Comparison of ENCODE assay signal across 27 cellular contexts in the genomic region with DNA sequence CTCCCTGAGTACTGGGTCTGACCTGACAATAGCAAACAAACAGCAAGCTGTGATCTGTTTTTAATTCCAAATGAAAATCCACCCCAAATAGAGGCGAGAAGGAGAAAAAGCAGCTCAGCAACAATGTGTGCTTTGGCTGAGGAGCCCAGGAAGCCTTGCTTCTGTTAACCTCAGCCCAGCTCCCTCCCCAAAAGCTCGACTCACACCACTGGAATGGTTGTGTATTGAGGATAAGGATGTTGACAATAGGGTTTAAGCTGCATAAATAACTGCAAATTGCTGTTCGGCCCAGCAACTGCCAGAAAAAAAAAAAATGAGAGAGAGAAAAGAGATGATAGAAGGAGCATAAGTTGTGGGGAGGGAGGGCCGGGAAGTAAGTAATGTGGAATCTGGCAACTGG.
DNase-seq lines count a peak whose midpoint lies in the region; ATAC-seq and TF ChIP-seq lines count a peak whose summit lies in the region.
"Had no signal": no experiment of that assay in that cellular context is flagged by ENCODE, and none has a peak within 500 bp of the region (broad histone marks: within the 10 kb centered on the region; RNA-seq: fewer than 3 reads in every experiment).

No MANE protein-coding gene starts in this region.

- no peaks in the 10 kb centered on the region for H3K4me1 Mint-ChIP-seq in activated CD8-positive, alpha-beta T cell treated with anti-CD3 and anti-CD28 coated beads for 36 hours (ENCODE audit: low read depth)
- H3K4me1 Mint-ChIP-seq: activated CD4-positive, alpha-beta T cell treated with anti-CD3 and anti-CD28 coated beads for 36 hours; stimulated activated effector memory CD8-positive, alpha-beta T cell treated with anti-CD3 and anti-CD28 coated beads, Interleukin-12 subunit alpha, Interleukin-12 subunit beta, amount 100 ng/mL, for 72 hours had no signal

- no peak for TF ChIP-seq CTCF in osteoblast (IDR thresholded peaks at IDR 0.05; ENCODE audit: extremely low read depth, low read depth, low read length)
- TF ChIP-seq CTCF in activated CD8-positive, alpha-beta T cell treated with anti-CD3 and anti-CD28 coated beads for 36 hours (IDR thresholded peaks at IDR 0.05): no peak

- no peaks in the 10 kb centered on the region for H3K27me3 Mint-ChIP-seq in activated CD8-positive, alpha-beta T cell treated with anti-CD3 and anti-CD28 coated beads for 36 hours
- H3K27me3 Mint-ChIP-seq: activated CD4-positive, alpha-beta T cell treated with anti-CD3 and anti-CD28 coated beads for 36 hours had no signal

- no peak overlapping the region for H3K4me3 ChIP-seq in osteoblast (ENCODE audit: insufficient read depth, low read length)
- H3K4me3 ChIP-seq: body of pancreas, dorsolateral prefrontal cortex, heart left ventricle, right lobe of liver, upper lobe of left lung had no signal

- no peaks in the 10 kb centered on the region for H3K36me3 ChIP-seq in osteoblast (ENCODE audit: insufficient read depth, low read length)
- H3K36me3 ChIP-seq: heart left ventricle, right lobe of liver, upper lobe of left lung had no signal

- H3K36me3 Mint-ChIP-seq in activated CD8-positive, alpha-beta T cell treated with anti-CD3 and anti-CD28 coated beads for 36 hours (ENCODE audit: low read depth): no peaks in the 10 kb centered on the region
- H3K36me3 Mint-ChIP-seq: stimulated activated effector memory CD8-positive, alpha-beta T cell treated with anti-CD3 and anti-CD28 coated beads, Interleukin-12 subunit alpha, Interleukin-12 subunit beta, amount 100 ng/mL, for 72 hours had no signal

- H3K4me3 Mint-ChIP-seq in activated CD8-positive, alpha-beta T cell treated with anti-CD3 and anti-CD28 coated beads for 36 hours: no peak overlapping the region
- H3K4me3 Mint-ChIP-seq: activated CD4-positive, alpha-beta T cell treated with anti-CD3 and anti-CD28 coated beads for 36 hours; stimulated activated effector memory CD8-positive, alpha-beta T cell treated with anti-CD3 and anti-CD28 coated beads, Interleukin-12 subunit alpha, Interleukin-12 subunit beta, amount 100 ng/mL, for 72 hours had no signal

- no peak overlapping the region for H3K4me2 ChIP-seq in osteoblast (ENCODE audit: insufficient read depth, low read length)

- no peaks in the 10 kb centered on the region for H3K79me2 ChIP-seq in osteoblast (ENCODE audit: insufficient read depth, low read length)

- no peak for ATAC-seq in HG02884 (IDR thresholded peaks at IDR 0.05; ENCODE audit: unreplicated experiment)
- no peak for ATAC-seq in activated CD8-positive, alpha-beta T cell treated with anti-CD3 and anti-CD28 coated beads for 36 hours
- ATAC-seq: activated CD4-positive, alpha-beta T cell treated with anti-CD3 and anti-CD28 coated beads for 36 hours; body of pancreas; heart left ventricle; right lobe of liver; SK-N-SH treated with all-trans-retinoic acid at 6 μM for 48 hours; stimulated activated effector memory CD8-positive, alpha-beta T cell treated with anti-CD3 and anti-CD28 coated beads, Interleukin-12 subunit alpha, Interleukin-12 subunit beta, amount 100 ng/mL, for 72 hours had no signal

- POLR2A ChIA-PET in activated CD8-positive, alpha-beta T cell treated with anti-CD3 and anti-CD28 coated beads for 36 hours (lab: Charles Lee): no interaction called here

- DNase-seq in EL (peak; percentile 17), M059J (ENCODE audit: low read depth) (peak; percentile 3), fibroblast of peridontal ligament (ENCODE audit: extremely low read depth) (peak; percentile 40), osteoblast (ENCODE audit: insufficient read length, low spot score, missing footprints) (no peak), SKM-1 treated with dmso at 0.1 percent for 144 hours (lab: John Stamatoyannopoulos, UW; ENCODE audit: unreplicated experiment) (no peak), NCI-H1092 treated with DMSO at 0.1 percent for 48 hours (lab: John Stamatoyannopoulos, UW) (no peak)
- no peak for DNase-seq in activated CD8-positive, alpha-beta T cell treated with anti-CD3 and anti-CD28 coated beads for 36 hours
- DNase-seq: ACHN; activated CD4-positive, alpha-beta T cell treated with anti-CD3 and anti-CD28 coated beads for 36 hours; activated effector memory CD4-positive, alpha-beta T cell treated with anti-CD3 and anti-CD28 coated beads, Interleukin-2, amount 50 U/mL, for 16 hours; body of pancreas; C1 segment of cervical spinal cord; cerebellar nuclear complex; dorsolateral prefrontal cortex; heart left ventricle; Karpas-422; mammary epithelial cell; NCI-H1694; posterior cingulate gyrus; right lobe of liver; stimulated activated CD4-positive, alpha-beta T cell treated with anti-CD3 and anti-CD28 coated beads, Interleukin-4, amount 100 ng/mL, for 24 hours; substantia nigra; T-helper 2 cell; upper lobe of left lung had no signal

- H3K9me3 ChIP-seq in osteoblast (ENCODE audit: low read depth, low read length): no peaks in the 10 kb centered on the region
- H3K9me3 ChIP-seq: body of pancreas, heart left ventricle, right lobe of liver, upper lobe of left lung had no signal

- H4K20me1 ChIP-seq in osteoblast (ENCODE audit: insufficient read depth, low read length): no peaks in the 10 kb centered on the region

- no peak overlapping the region for H3K27ac ChIP-seq in osteoblast (ENCODE audit: low read depth, low read length)
- H3K27ac ChIP-seq: body of pancreas, dorsolateral prefrontal cortex, heart left ventricle, right lobe of liver, upper lobe of left lung had no signal

- H3K9me3 Mint-ChIP-seq in activated CD8-positive, alpha-beta T cell treated with anti-CD3 and anti-CD28 coated beads for 36 hours: no peaks in the 10 kb centered on the region
- H3K9me3 Mint-ChIP-seq: stimulated activated effector memory CD8-positive, alpha-beta T cell treated with anti-CD3 and anti-CD28 coated beads, Interleukin-12 subunit alpha, Interleukin-12 subunit beta, amount 100 ng/mL, for 72 hours had no signal

- CTCF ChIA-PET in activated CD8-positive, alpha-beta T cell treated with anti-CD3 and anti-CD28 coated beads for 36 hours (lab: Charles Lee): no interaction called here

- H2AFZ ChIP-seq in osteoblast (ENCODE audit: low read length): peak overlapping the region; percentile 26

- H3K27ac Mint-ChIP-seq in activated CD8-positive, alpha-beta T cell treated with anti-CD3 and anti-CD28 coated beads for 36 hours: no peak overlapping the region
- H3K27ac Mint-ChIP-seq: activated CD4-positive, alpha-beta T cell treated with anti-CD3 and anti-CD28 coated beads for 36 hours; stimulated activated effector memory CD8-positive, alpha-beta T cell treated with anti-CD3 and anti-CD28 coated beads, Interleukin-12 subunit alpha, Interleukin-12 subunit beta, amount 100 ng/mL, for 72 hours had no signal

- H3K4me1 ChIP-seq in osteoblast (ENCODE audit: insufficient read depth, low read length): no peaks in the 10 kb centered on the region
- H3K4me1 ChIP-seq: body of pancreas, heart left ventricle, right lobe of liver, upper lobe of left lung had no signal

- intact Hi-C loops in activated CD8-positive, alpha-beta T cell treated with anti-CD3 and anti-CD28 coated beads for 36 hours (cut with micrococcal nuclease): loop anchor here (10.0 kb wide), 2 partner anchors 202 to 592 kb away; no protein-coding TSS in a partner anchor

- no peaks in the 10 kb centered on the region for H3K27me3 ChIP-seq in osteoblast (ENCODE audit: insufficient read depth, low read length)
- H3K27me3 ChIP-seq: body of pancreas, dorsolateral prefrontal cortex, heart left ventricle, right lobe of liver, upper lobe of left lung had no signal

Comparison
In these comparisons a context has a peak if more than half of its experiments do, and no peak if none do; other contexts are left out.
1. DNase-seq: peak in EL (single experiment), M059J (single experiment) and fibroblast of peridontal ligament (single experiment); none in osteoblast (single experiment), SKM-1 treated with dmso at 0.1 percent for 144 hours (single experiment), NCI-H1092 treated with DMSO at 0.1 percent for 48 hours (single experiment) and activated CD8-positive, alpha-beta T cell treated with anti-CD3 and anti-CD28 coated beads for 36 hours (single experiment).